In the genomic region with DNA sequence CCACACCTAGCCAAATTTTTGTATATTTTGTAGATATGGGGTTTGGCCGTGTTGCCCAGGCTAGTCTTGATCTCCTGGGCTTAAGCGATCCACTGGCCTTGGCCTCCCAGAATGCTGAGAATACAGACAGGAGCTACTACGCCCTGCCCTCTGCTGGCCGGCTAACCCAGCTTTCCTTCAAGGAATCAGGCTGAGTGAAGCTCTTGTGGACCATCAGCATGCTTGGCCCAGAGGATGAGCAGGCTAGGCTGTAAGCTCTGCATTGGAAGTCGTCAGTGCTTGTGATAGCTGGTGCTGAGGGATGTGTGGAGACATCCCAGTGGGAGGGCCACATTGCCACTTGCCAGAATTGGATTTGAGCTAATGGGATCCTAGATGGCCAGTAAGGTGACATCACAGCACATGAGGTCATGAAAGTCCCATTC, we compare ENCODE assay signal across 10 cellular contexts.
A peak's percentile ranks its signal among the peaks of the same experiment; 100 is the strongest.
DNase-seq lines count a peak whose midpoint lies in the region; ATAC-seq and TF ChIP-seq lines count a peak whose summit lies in the region.
"Had no signal": no experiment of that assay in that cellular context is flagged by ENCODE, and none has a peak within 500 bp of the region (broad histone marks: within the 10 kb centered on the region; RNA-seq: fewer than 3 reads in every experiment).

No MANE protein-coding gene starts in this region.

- peaks cover 91% of the 10 kb centered on the region for H3K36me3 ChIP-seq in RWPE2 (ENCODE audit: low read depth)
- peaks cover 76% of the 10 kb centered on the region for H3K36me3 ChIP-seq in skeletal muscle satellite cell (ENCODE audit: insufficient read depth, low read length)

- in situ Hi-C loops in G401 (cut with HindIII; ENCODE audit: low sequenced_read_pairs) = no loop called here

- H3K4me3 ChIP-seq in RWPE2 (ENCODE audit: severe bottlenecking) = no peak overlapping the region
- H3K4me3 ChIP-seq in skeletal muscle satellite cell (ENCODE audit: low read length) = no peak overlapping the region

- DNase-seq in G401 (ENCODE audit: low spot score) (peak; percentile 37), RWPE2 (ENCODE audit: low spot score) (no peak), fibroblast of peridontal ligament (ENCODE audit: extremely low read depth) (peak; percentile 61), GM10266 (ENCODE audit: extremely low spot score) (no peak)
- DNase-seq: NCI-H1048; stimulated activated CD8-positive, alpha-beta memory T cell treated with anti-CD3 and anti-CD28 coated beads, Interleukin-4, amount 100 ng/mL, for 48 hours had no signal

- peaks cover 40% of the 10 kb centered on the region for H3K4me1 ChIP-seq in RWPE2 (ENCODE audit: insufficient read depth, poor library complexity, severe bottlenecking)
- H3K4me1 ChIP-seq in skeletal muscle satellite cell (ENCODE audit: control insufficient read depth, insufficient read depth, low read length) = peaks cover 54% of the 10 kb centered on the region

- TF ChIP-seq CTCF in RWPE2 (IDR thresholded peaks at IDR 0.05; ENCODE audit: poor library complexity, severe bottlenecking) (peak; percentile 42), GM10266 (IDR thresholded peaks at IDR 0.05; ENCODE audit: control insufficient read depth, insufficient read depth, low read depth, missing control alignments) (no peak)

- peak overlapping the region; percentile 84 for H3K27ac ChIP-seq in RWPE2 (ENCODE audit: poor library complexity, severe bottlenecking)

- H3K27me3 ChIP-seq in RWPE2 (ENCODE audit: insufficient read depth, poor library complexity, severe bottlenecking) = no peaks in the 10 kb centered on the region
- no peaks in the 10 kb centered on the region for H3K27me3 ChIP-seq in skeletal muscle satellite cell (ENCODE audit: control insufficient read depth, insufficient read depth, low read length)

- H3K9me3 ChIP-seq in RWPE2 (ENCODE audit: severe bottlenecking) (no peaks in the 10 kb centered on the region), skeletal muscle satellite cell (replicated peaks; ENCODE audit: low read length) (no peaks in the 10 kb centered on the region)

- ATAC-seq in RWPE2 (ENCODE audit: low read depth) = no peak
- no peak for ATAC-seq in HG03045 (IDR thresholded peaks at IDR 0.05; ENCODE audit: unreplicated experiment)
- ATAC-seq in GM18498 (IDR thresholded peaks at IDR 0.05; ENCODE audit: unreplicated experiment) = no peak
- ATAC-seq in GM18867 (IDR thresholded peaks at IDR 0.05; ENCODE audit: unreplicated experiment) = no peak

- no peak overlapping the region for H3K4me2 ChIP-seq in skeletal muscle satellite cell (ENCODE audit: low read length)

- H3K9ac ChIP-seq in skeletal muscle satellite cell (ENCODE audit: low read depth, low read length) = peak overlapping the region; percentile 44

Comparison
In these comparisons a context has a peak if more than half of its experiments do, and no peak if none do; other contexts are left out.
1. DNase-seq: peak in G401 (single experiment) and fibroblast of peridontal ligament (single experiment); none in RWPE2 (single experiment) and GM10266 (single experiment).